In genomic region chr4:26212528-26212927, GRCh38 we compare ENCODE assay signal across 1 cellular context.
TF ChIP-seq lines count a peak whose summit lies in the region.

No MANE protein-coding gene starts in this region.

TF ChIP-seq in GM23338, 12 proteins besides CTCF, POLR2A, EP300 and RAD21 (continued from another document):
- TF ChIP-seq ETS1 (IDR thresholded peaks at IDR 0.05): no peak
- no peak for TF ChIP-seq POLR2AphosphoS5 (IDR thresholded peaks at IDR 0.05; ENCODE audit: low read depth)
- TF ChIP-seq, protein P1, sequence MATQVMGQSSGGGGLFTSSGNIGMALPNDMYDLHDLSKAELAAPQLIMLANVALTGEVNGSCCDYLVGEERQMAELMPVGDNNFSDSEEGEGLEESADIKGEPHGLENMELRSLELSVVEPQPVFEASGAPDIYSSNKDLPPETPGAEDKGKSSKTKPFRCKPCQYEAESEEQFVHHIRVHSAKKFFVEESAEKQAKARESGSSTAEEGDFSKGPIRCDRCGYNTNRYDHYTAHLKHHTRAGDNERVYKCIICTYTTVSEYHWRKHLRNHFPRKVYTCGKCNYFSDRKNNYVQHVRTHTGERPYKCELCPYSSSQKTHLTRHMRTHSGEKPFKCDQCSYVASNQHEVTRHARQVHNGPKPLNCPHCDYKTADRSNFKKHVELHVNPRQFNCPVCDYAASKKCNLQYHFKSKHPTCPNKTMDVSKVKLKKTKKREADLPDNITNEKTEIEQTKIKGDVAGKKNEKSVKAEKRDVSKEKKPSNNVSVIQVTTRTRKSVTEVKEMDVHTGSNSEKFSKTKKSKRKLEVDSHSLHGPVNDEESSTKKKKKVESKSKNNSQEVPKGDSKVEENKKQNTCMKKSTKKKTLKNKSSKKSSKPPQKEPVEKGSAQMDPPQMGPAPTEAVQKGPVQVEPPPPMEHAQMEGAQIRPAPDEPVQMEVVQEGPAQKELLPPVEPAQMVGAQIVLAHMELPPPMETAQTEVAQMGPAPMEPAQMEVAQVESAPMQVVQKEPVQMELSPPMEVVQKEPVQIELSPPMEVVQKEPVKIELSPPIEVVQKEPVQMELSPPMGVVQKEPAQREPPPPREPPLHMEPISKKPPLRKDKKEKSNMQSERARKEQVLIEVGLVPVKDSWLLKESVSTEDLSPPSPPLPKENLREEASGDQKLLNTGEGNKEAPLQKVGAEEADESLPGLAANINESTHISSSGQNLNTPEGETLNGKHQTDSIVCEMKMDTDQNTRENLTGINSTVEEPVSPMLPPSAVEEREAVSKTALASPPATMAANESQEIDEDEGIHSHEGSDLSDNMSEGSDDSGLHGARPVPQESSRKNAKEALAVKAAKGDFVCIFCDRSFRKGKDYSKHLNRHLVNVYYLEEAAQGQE (IDR thresholded peaks at IDR 0.05; ENCODE audit: unreplicated experiment): no peak
- no peak for TF ChIP-seq ZNF114 (CRISPR knock-in tag; IDR thresholded peaks at IDR 0.05)
- TF ChIP-seq NANOG (IDR thresholded peaks at IDR 0.05; ENCODE audit: borderline replicate concordance): no peak
- TF ChIP-seq STAT1 (IDR thresholded peaks at IDR 0.05; ENCODE audit: unreplicated experiment): no peak
- no peak for TF ChIP-seq CREB1 (CRISPR knock-in tag; IDR thresholded peaks at IDR 0.05; ENCODE audit: low read depth)
- no peak for TF ChIP-seq EZH2 (IDR thresholded peaks at IDR 0.05; ENCODE audit: low read depth, unreplicated experiment)
